16 cellular contexts compared by ENCODE assay signal in the genomic region with DNA sequence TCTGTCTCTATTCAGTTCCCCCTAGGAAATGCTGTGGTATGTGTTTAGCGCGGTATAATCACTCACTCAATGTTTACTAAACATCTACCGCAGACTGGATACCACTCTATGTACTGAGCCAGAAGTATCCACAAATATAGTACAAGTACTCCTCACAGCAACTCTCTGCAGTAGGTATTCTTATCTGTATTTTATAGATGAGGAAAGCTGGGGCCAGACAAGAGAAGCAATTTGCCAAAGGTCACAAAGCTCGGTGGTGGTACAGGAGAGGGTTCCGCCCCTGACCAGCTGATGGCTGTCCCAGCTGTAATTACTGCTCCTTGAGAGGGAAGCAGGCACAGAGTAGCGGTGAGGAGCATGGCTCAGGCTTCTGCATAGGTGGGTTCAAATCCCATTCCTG.
"Had no signal": no experiment of that assay in that cellular context is flagged by ENCODE, and none has a peak within 500 bp of the region (broad histone marks: within the 10 kb centered on the region; RNA-seq: fewer than 3 reads in every experiment).

No MANE protein-coding gene starts in this region.

- H3K36me3 ChIP-seq: breast epithelium, esophagus muscularis mucosa, suprapubic skin had no signal

- H3K27ac Mint-ChIP-seq: activated naive CD8-positive, alpha-beta T cell; naive thymus-derived CD4-positive, alpha-beta T cell had no signal

- H3K27me3 ChIP-seq: breast epithelium, dorsolateral prefrontal cortex, esophagus muscularis mucosa, suprapubic skin had no signal

- ATAC-seq: activated T-cell treated with anti-CD3 and anti-CD28 coated beads, Interleukin-2, amount 50 U/mL, for 4 hours; naive thymus-derived CD4-positive, alpha-beta T cell had no signal

- H3K4me1 ChIP-seq: breast epithelium, parathyroid adenoma had no signal

- DNase-seq: activated CD4-positive, alpha-beta T cell treated with anti-CD3 and anti-CD28 coated beads, Interleukin-2, amount 50 U/mL, for 4 hours; activated CD4-positive, CD25-positive, alpha-beta regulatory T cell treated with anti-CD3 and anti-CD28 coated beads, Interleukin-2, amount 50 U/mL, for 72 hours; activated effector memory CD4-positive, alpha-beta T cell treated with anti-CD3 and anti-CD28 coated beads, Interleukin-2, amount 50 U/mL, for 16 hours; activated T-cell treated with anti-CD3 and anti-CD28 coated beads, Interleukin-2, amount 50 U/mL, for 4 hours; aorta; foreskin fibroblast; head of caudate nucleus; naive thymus-derived CD4-positive, alpha-beta T cell; stimulated activated CD4-positive, alpha-beta T cell treated with anti-CD3 and anti-CD28 coated beads, Interleukin-1b, Interleukin-23, amount 100 ng/mL, for 48 hours; stimulated activated naive CD4-positive, alpha-beta T cell treated with Interleukin-2 at 50 U/mL for 16 hours had no signal

- H3K9me3 Mint-ChIP-seq: activated T-cell treated with anti-CD3 and anti-CD28 coated beads, Interleukin-2, amount 50 U/mL, for 4 hours; naive thymus-derived CD4-positive, alpha-beta T cell had no signal

- H3K36me3 Mint-ChIP-seq: activated naive CD8-positive, alpha-beta T cell; naive thymus-derived CD4-positive, alpha-beta T cell had no signal

- H3K4me3 Mint-ChIP-seq: activated naive CD8-positive, alpha-beta T cell; activated T-cell treated with anti-CD3 and anti-CD28 coated beads, Interleukin-2, amount 50 U/mL, for 4 hours; naive thymus-derived CD4-positive, alpha-beta T cell had no signal

- H3K4me3 ChIP-seq: breast epithelium, dorsolateral prefrontal cortex, esophagus muscularis mucosa, suprapubic skin had no signal

- H3K27ac ChIP-seq: breast epithelium, parathyroid adenoma had no signal

- H3K4me1 Mint-ChIP-seq: naive thymus-derived CD4-positive, alpha-beta T cell had no signal

- H3K9me3 ChIP-seq: breast epithelium, esophagus muscularis mucosa, suprapubic skin had no signal
